ENCODE assay signal across 19 cellular contexts in the genomic region with DNA sequence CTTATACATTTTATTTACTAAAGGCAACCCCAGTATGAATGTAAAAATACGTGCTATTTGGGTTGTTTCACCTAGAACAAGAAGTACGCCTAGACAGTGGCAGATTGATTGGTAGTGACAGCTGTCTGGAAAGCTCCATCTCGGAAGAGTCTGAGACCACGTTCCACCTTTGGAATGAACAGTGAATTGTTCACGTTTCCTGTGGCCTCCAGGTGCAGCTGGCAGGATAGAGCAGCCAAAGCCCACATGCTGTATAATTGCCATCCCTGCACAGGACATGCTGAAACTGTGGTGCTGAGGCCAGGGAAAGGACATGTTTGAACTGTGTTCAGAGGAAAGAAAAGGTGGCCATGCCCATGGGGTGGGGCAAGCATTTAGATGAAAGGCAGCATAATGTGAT.
A peak's percentile ranks its signal among the peaks of the same experiment; 100 is the strongest.
DNase-seq lines count a peak whose midpoint lies in the region; ATAC-seq, FAIRE-seq and TF ChIP-seq lines count a peak whose summit lies in the region.
"Had no signal": no experiment of that assay in that cellular context is flagged by ENCODE, and none has a peak within 500 bp of the region (broad histone marks: within the 10 kb centered on the region; RNA-seq: fewer than 3 reads in every experiment).

No MANE protein-coding gene starts in this region.

- dilution Hi-C loops in keratinocyte (cut with MboI; ENCODE audit: extremely low pct_ligation_motif_present, low sequenced_read_pairs): no loop called here

- TF ChIP-seq CTCF in keratinocyte (optimal IDR thresholded peaks at IDR 0.05 in 1 of 3, IDR thresholded peaks at IDR 0.05 in 1 of 3, conservative IDR thresholded peaks at IDR 0.05 in 1 of 3; ENCODE audit: extremely low read depth in 1 of 3, insufficient read depth in 2 of 3, low read length in 3 of 3) (no peak), left ventricle myocardium inferior (IDR thresholded peaks at IDR 0.05; ENCODE audit: borderline replicate concordance) (no peak)

- H3K27ac Mint-ChIP-seq in naive thymus-derived CD4-positive, alpha-beta T cell: no peak overlapping the region
- H3K27ac Mint-ChIP-seq: CD4-positive, alpha-beta memory T cell; GM23338; HFFc6 had no signal

- H3K4me1 Mint-ChIP-seq in naive thymus-derived CD4-positive, alpha-beta T cell: no peaks in the 10 kb centered on the region
- H3K4me1 Mint-ChIP-seq: CD14-positive monocyte; CD4-positive, alpha-beta memory T cell had no signal

- no peaks in the 10 kb centered on the region for H3K4me1 ChIP-seq in keratinocyte (ENCODE audit: control insufficient read depth, extremely low read depth, insufficient read depth, low read length)
- H3K4me1 ChIP-seq in left ventricle myocardium inferior: no peaks in the 10 kb centered on the region
- no peaks in the 10 kb centered on the region for H3K4me1 ChIP-seq in naive thymus-derived CD4-positive, alpha-beta T cell (ENCODE audit: control insufficient read depth in 2 of 2, insufficient read depth in 2 of 2, low read length in 2 of 2)
- H3K4me1 ChIP-seq: BLaER1 had no signal

- H3K27ac ChIP-seq in caudate nucleus (ENCODE audit: low read depth, low read length) (peak overlapping the region; percentile 67), keratinocyte (ENCODE audit: control insufficient read depth, insufficient read depth, low read length) (no peak overlapping the region), left ventricle myocardium inferior (replicated peaks) (no peak overlapping the region)
- H3K27ac ChIP-seq in naive thymus-derived CD4-positive, alpha-beta T cell (ENCODE audit: low read depth, low read length): no peak overlapping the region
- H3K27ac ChIP-seq: BLaER1 had no signal

- no peaks in the 10 kb centered on the region for H3K27me3 ChIP-seq in keratinocyte (ENCODE audit: control insufficient read depth, extremely low read depth, insufficient read depth, low read length)
- H3K27me3 ChIP-seq in left ventricle myocardium inferior (ENCODE audit: low read depth): peaks cover 4% of the 10 kb centered on the region
- H3K27me3 ChIP-seq in naive thymus-derived CD4-positive, alpha-beta T cell (ENCODE audit: control insufficient read depth in 2 of 2, insufficient read depth in 2 of 2, low read length in 2 of 2): no peaks in the 10 kb centered on the region
- H3K27me3 ChIP-seq: BLaER1 had no signal

- ATAC-seq in naive thymus-derived CD4-positive, alpha-beta T cell: no peak
- ATAC-seq: HCT116 had no signal

- no peak overlapping the region for H3K9ac ChIP-seq in keratinocyte (ENCODE audit: control insufficient read depth, extremely low read depth, insufficient read depth, low read length)
- H3K9ac ChIP-seq: BLaER1 had no signal

- in situ Hi-C loops in G401 (cut with HindIII; ENCODE audit: low sequenced_read_pairs): no loop called here

- no peaks in the 10 kb centered on the region for H4K20me1 ChIP-seq in keratinocyte (ENCODE audit: control insufficient read depth, extremely low read depth, insufficient read depth, low read length)
- H4K20me1 ChIP-seq: BLaER1 had no signal

- H3K27me3 Mint-ChIP-seq in naive thymus-derived CD4-positive, alpha-beta T cell: peaks cover 0 to 8% (median 0%) of the 10 kb centered on the region in 5 donors
- H3K27me3 Mint-ChIP-seq: CD4-positive, alpha-beta memory T cell had no signal

- POLR2A ChIA-PET in naive thymus-derived CD4-positive, alpha-beta T cell (lab: Charles Lee): no interaction called here

- H3K4me2 ChIP-seq in keratinocyte (ENCODE audit: control insufficient read depth, extremely low read depth, insufficient read depth, low read depth, low read length): no peak overlapping the region
- H3K4me2 ChIP-seq: BLaER1, GM23338 had no signal

- H3K4me3 Mint-ChIP-seq in naive thymus-derived CD4-positive, alpha-beta T cell: no peak overlapping the region
- H3K4me3 Mint-ChIP-seq: CD14-positive monocyte; CD4-positive, alpha-beta memory T cell; GM23338; HFFc6 had no signal

- H3K4me3 ChIP-seq in keratinocyte (ENCODE audit: control insufficient read depth in 2 of 3, extremely low read depth in 1 of 3, insufficient read depth in 2 of 3, low read depth in 1 of 3, low read length in 3 of 3): no peak overlapping the region
- no peak overlapping the region for H3K4me3 ChIP-seq in left ventricle myocardium inferior
- H3K4me3 ChIP-seq in naive thymus-derived CD4-positive, alpha-beta T cell (ENCODE audit: low read length): no peak overlapping the region
- H3K4me3 ChIP-seq: BLaER1, GM23338 had no signal

- intact Hi-C loops in left ventricle myocardium inferior (cut with micrococcal nuclease): no loop called here
- intact Hi-C loops in naive thymus-derived CD4-positive, alpha-beta T cell (cut with micrococcal nuclease): no loop called here

- peaks cover 0 to 10% (median 0%) of the 10 kb centered on the region in 11 donors for H3K9me3 Mint-ChIP-seq in naive thymus-derived CD4-positive, alpha-beta T cell

- FAIRE-seq in keratinocyte (lab: Jason Lieb, UNC): peak; percentile 73
- FAIRE-seq: HTR-8/SVneo had no signal

- H3K36me3 ChIP-seq in keratinocyte (ENCODE audit: control insufficient read depth in 2 of 2, extremely low read depth in 1 of 2, insufficient read depth in 2 of 2, low read length in 2 of 2) (no peaks in the 10 kb centered on the region), left ventricle myocardium inferior (no peaks in the 10 kb centered on the region)
- H3K36me3 ChIP-seq in naive thymus-derived CD4-positive, alpha-beta T cell (ENCODE audit: control insufficient read depth in 2 of 3, insufficient read depth in 3 of 3, low read length in 3 of 3): no peaks in the 10 kb centered on the region
- H3K36me3 ChIP-seq: BLaER1 had no signal

- CTCF ChIA-PET in naive thymus-derived CD4-positive, alpha-beta T cell (lab: Charles Lee): no interaction called here

- H3K9me3 ChIP-seq in keratinocyte (ENCODE audit: control insufficient read depth, low read depth, low read length) (no peaks in the 10 kb centered on the region), left ventricle myocardium inferior (replicated peaks) (no peaks in the 10 kb centered on the region)
- no peaks in the 10 kb centered on the region for H3K9me3 ChIP-seq in naive thymus-derived CD4-positive, alpha-beta T cell (ENCODE audit: control insufficient read depth in 2 of 3, low read length in 3 of 3)

- H3K9me1 ChIP-seq in keratinocyte (ENCODE audit: control insufficient read depth, extremely low read depth, insufficient read depth, low read length): no peaks in the 10 kb centered on the region

- DNase-seq in NCI-H2081 (lab: John Stamatoyannopoulos, UW): peak; percentile 34 to 77
- no peak for DNase-seq in NCI-H2081 treated with DMSO at 0.1 percent for 48 hours (lab: John Stamatoyannopoulos, UW)
- DNase-seq in NCI-H69 (lab: John Stamatoyannopoulos, UW): peak; percentile 90
- no peak for DNase-seq in caudate nucleus (lab: John Stamatoyannopoulos, UW)
- no peak for DNase-seq in keratinocyte (ENCODE audit: low read depth, low spot score)
- DNase-seq in left ventricle myocardium inferior: no peak
- no peak for DNase-seq in naive thymus-derived CD4-positive, alpha-beta T cell
- no peak for DNase-seq in G401 (ENCODE audit: low spot score)
- DNase-seq: 8988T; CD4-positive, alpha-beta memory T cell; DMS153; DMS79; GF-D8; HFFc6 had no signal

- no peaks in the 10 kb centered on the region for H3K79me2 ChIP-seq in keratinocyte (ENCODE audit: control insufficient read depth, insufficient read depth, low read length)

- no peaks in the 10 kb centered on the region for H3K36me3 Mint-ChIP-seq in naive thymus-derived CD4-positive, alpha-beta T cell
- H3K36me3 Mint-ChIP-seq: CD14-positive monocyte; CD4-positive, alpha-beta memory T cell had no signal

- no peak overlapping the region for H2AFZ ChIP-seq in keratinocyte (ENCODE audit: control insufficient read depth, low read length)
- H2AFZ ChIP-seq: GM23338 had no signal

Comparison
In these comparisons a context has a peak if more than half of its experiments do, and no peak if none do; other contexts are left out.
1. DNase-seq: peak in NCI-H2081 (2 of 2) and NCI-H69 (single experiment); none in NCI-H2081 treated with DMSO at 0.1 percent for 48 hours (single experiment), caudate nucleus (0 of 61), keratinocyte (single experiment), left ventricle myocardium inferior (single experiment), naive thymus-derived CD4-positive, alpha-beta T cell (0 of 9) and G401 (single experiment).